Comparison of ENCODE assay signal across 32 cellular contexts in the genomic region with DNA sequence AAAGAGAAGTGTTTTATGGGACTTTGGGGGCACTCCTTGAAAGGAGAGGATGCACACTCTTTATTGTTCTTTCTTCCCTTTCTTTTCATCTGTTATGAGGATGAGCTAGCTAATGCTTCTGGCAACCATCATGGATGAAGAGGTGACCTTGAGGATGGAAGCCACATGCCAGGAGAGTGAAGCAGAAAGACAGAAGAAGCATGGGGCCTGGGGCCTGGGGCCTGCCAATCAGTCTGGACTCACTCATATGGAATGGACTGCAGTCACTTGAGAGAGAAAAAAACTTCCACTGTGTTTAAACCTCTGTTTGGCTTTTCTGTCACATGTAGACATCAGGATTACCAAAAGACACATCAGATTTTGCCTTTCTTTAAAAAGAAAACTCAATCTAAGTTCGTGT.
"Had no signal": no experiment of that assay in that cellular context is flagged by ENCODE, and none has a peak within 500 bp of the region (broad histone marks: within the 10 kb centered on the region; RNA-seq: fewer than 3 reads in every experiment).

No MANE protein-coding gene starts in this region.

- H3K4me1 Mint-ChIP-seq: activated CD4-positive, alpha-beta memory T cell treated with anti-CD3 and anti-CD28 coated beads, Interleukin-2, amount 10 ng/mL, durations not matched to agents 7 days and 5 days; activated CD8-positive, alpha-beta memory T cell treated with anti-CD3 and anti-CD28 coated beads, Interleukin-2, amount 10 ng/mL, durations not matched to agents 7 days and 5 days had no signal

- H3K27me3 ChIP-seq: ascending aorta, MG63, Peyer's patch had no signal

- H3K4me3 Mint-ChIP-seq: activated CD4-positive, alpha-beta memory T cell treated with anti-CD3 and anti-CD28 coated beads, Interleukin-2, amount 10 ng/mL, durations not matched to agents 7 days and 5 days; activated CD8-positive, alpha-beta memory T cell treated with anti-CD3 and anti-CD28 coated beads, Interleukin-2, amount 10 ng/mL, durations not matched to agents 7 days and 5 days; activated naive CD8-positive, alpha-beta T cell; brain had no signal

- H3K9me3 ChIP-seq: ascending aorta, MG63, Peyer's patch had no signal

- H3K4me3 ChIP-seq: ascending aorta, MG63, Peyer's patch had no signal

- H3K36me3 ChIP-seq: ascending aorta, WERI-Rb-1 had no signal

- H3K27ac Mint-ChIP-seq: activated CD4-positive, alpha-beta memory T cell treated with anti-CD3 and anti-CD28 coated beads, Interleukin-2, amount 10 ng/mL, durations not matched to agents 7 days and 5 days; activated CD8-positive, alpha-beta memory T cell treated with anti-CD3 and anti-CD28 coated beads, Interleukin-2, amount 10 ng/mL, durations not matched to agents 7 days and 5 days; activated naive CD8-positive, alpha-beta T cell; activated T-helper 2 cell treated with anti-CD3 and anti-CD28 coated beads, Interferon-gamma antibody, Interleukin-2, Interleukin-4, amounts not matched to agents 10 μg/mL and 5 μg/mL and 100 μg/mL, durations not matched to agents 14 hours and 24 hours and 36 hours had no signal

- H3K27ac ChIP-seq: ascending aorta, Peyer's patch, WERI-Rb-1 had no signal

- DNase-seq: activated CD4-positive, alpha-beta memory T cell treated with anti-CD3 and anti-CD28 coated beads, Interleukin-2, amount 10 ng/mL, durations not matched to agents 7 days and 5 days; activated CD4-positive, alpha-beta T cell treated with anti-CD3 and anti-CD28 coated beads for 1 hour; activated CD4-positive, alpha-beta T cell treated with anti-CD3 and anti-CD28 coated beads for 48 hours; activated CD4-positive, CD25-positive, alpha-beta regulatory T cell; activated CD8-positive, alpha-beta memory T cell treated with anti-CD3 and anti-CD28 coated beads for 24 hours; activated CD8-positive, alpha-beta memory T cell treated with anti-CD3 and anti-CD28 coated beads, Interleukin-2, amount 10 ng/mL, durations not matched to agents 7 days and 5 days; activated CD8-positive, alpha-beta memory T cell treated with anti-CD3 and anti-CD28 coated beads, Interleukin-2, amount 50 U/mL, for 48 hours; activated gamma-delta T cell; activated naive CD4-positive, alpha-beta T cell treated with Interleukin-2 at 50 U/mL for 16 hours; activated T-cell treated with anti-CD3 and anti-CD28 coated beads, Interleukin-2, amount 50 U/mL, for 1 hour; amygdala; caudate nucleus; Kasumi-1; KG1; MG63; NCI-H1048; NCI-H1436 treated with DMSO at 0.1 percent for 48 hours; NCI-H1694 treated with DMSO at 0.1 percent for 48 hours; NCI-H2029; NCI-H345; NCI-H524 treated with DMSO at 0.1 percent for 48 hours; NK-92 treated with Interleukin-12 subunit alpha and Interleukin-12 subunit beta, amount 100 ng/mL, for 24 hours; PC-3; Peyer's patch; RPMI8226; SHP77 treated with DMSO at 0.1 percent for 48 hours; T1000; WERI-Rb-1 had no signal

- H3K4me1 ChIP-seq: Peyer's patch had no signal

- ATAC-seq: activated CD8-positive, alpha-beta memory T cell treated with anti-CD3 and anti-CD28 coated beads, Interleukin-2, amount 10 ng/mL, durations not matched to agents 7 days and 5 days; PC-3 had no signal

- H3K27me3 Mint-ChIP-seq: activated CD4-positive, alpha-beta memory T cell treated with anti-CD3 and anti-CD28 coated beads, Interleukin-2, amount 10 ng/mL, durations not matched to agents 7 days and 5 days; activated CD8-positive, alpha-beta memory T cell treated with anti-CD3 and anti-CD28 coated beads, Interleukin-2, amount 10 ng/mL, durations not matched to agents 7 days and 5 days; activated naive CD8-positive, alpha-beta T cell; brain had no signal

- H3K9me3 Mint-ChIP-seq: activated CD4-positive, alpha-beta memory T cell treated with anti-CD3 and anti-CD28 coated beads, Interleukin-2, amount 10 ng/mL, durations not matched to agents 7 days and 5 days; activated T-helper 2 cell treated with anti-CD3 and anti-CD28 coated beads, Interferon-gamma antibody, Interleukin-2, Interleukin-4, amounts not matched to agents 10 μg/mL and 5 μg/mL and 100 μg/mL, durations not matched to agents 14 hours and 24 hours and 36 hours; brain had no signal

- H3K36me3 Mint-ChIP-seq: activated CD8-positive, alpha-beta memory T cell treated with anti-CD3 and anti-CD28 coated beads, Interleukin-2, amount 10 ng/mL, durations not matched to agents 7 days and 5 days had no signal
